In genomic region chr2:75645643-75646042, GRCh38 we compare ENCODE assay signal across 14 cellular contexts. TPM values are rescaled to one million over a fixed set of nuclear protein-coding genes. Genes with fewer than 3 reads are reported as not detected.
DNase-seq lines count a peak whose midpoint lies in the region; ATAC-seq, FAIRE-seq and TF ChIP-seq lines count a peak whose summit lies in the region.
"Had no signal": no experiment of that assay in that cellular context is flagged by ENCODE, and none has a peak within 500 bp of the region (broad histone marks: within the 10 kb centered on the region; RNA-seq: fewer than 3 reads in every experiment).

No MANE protein-coding gene starts in this region.

- peaks cover 38% of the 10 kb centered on the region for H3K79me2 ChIP-seq in PC-3 (ENCODE audit: low read length)
- peaks cover 18% of the 10 kb centered on the region for H3K79me2 ChIP-seq in endothelial cell of umbilical vein (ENCODE audit: control insufficient read depth, insufficient read depth, low read length)

- H3K4me1 ChIP-seq in ES-I3 (ENCODE audit: insufficient read depth, low read length): no peaks in the 10 kb centered on the region
- peaks cover 12% of the 10 kb centered on the region for H3K4me1 ChIP-seq in PC-3 (ENCODE audit: insufficient read depth, low read length)
- H3K4me1 ChIP-seq in endothelial cell of umbilical vein (ENCODE audit: control insufficient read depth, extremely low read depth, insufficient read depth, low read length): peaks cover 17% of the 10 kb centered on the region
- peaks cover 16 to 26% (median 20%) of the 10 kb centered on the region in 3 donors for H3K4me1 ChIP-seq in skeletal muscle tissue (ENCODE audit: control insufficient read depth in 3 of 3, insufficient read depth in 3 of 3, low read length in 3 of 3)
- peaks cover 0 to 22% (median 6%) of the 10 kb centered on the region in 4 donors for H3K4me1 ChIP-seq in tibial artery

- dilution Hi-C loops in endothelial cell of umbilical vein (cut with MboI; ENCODE audit: extremely low pct_ligation_motif_present, low sequenced_read_pairs): no loop called here

- BruUV-seq in PC-3 (replicated peaks; lab: Mats Ljungman, UMichigan) (no TSS peak), endothelial cell of umbilical vein (replicated peaks; lab: Mats Ljungman, UMichigan) (no TSS peak)

- 0 out of 2 replicates have a peak overlapping the region, but pooled peaks have one; percentile 99 for H2AFZ ChIP-seq in PC-3 (ENCODE audit: low read length)
- H2AFZ ChIP-seq in endothelial cell of umbilical vein (ENCODE audit: low read depth, low read length): peak overlapping the region; percentile 97

- no peak for FAIRE-seq in endothelial cell of umbilical vein (lab: Jason Lieb, UNC)
- FAIRE-seq: frontal cortex, G401.6 had no signal

- ATAC-seq in PC-3: no peak

- no peak for DNase-seq in PC-3
- DNase-seq in endothelial cell of umbilical vein (ENCODE audit: low read depth, low spot score): no peak
- DNase-seq in NCI-H510A (lab: John Stamatoyannopoulos, UW): no peak
- no peak for DNase-seq in stimulated activated naive CD4-positive, alpha-beta T cell (lab: John Stamatoyannopoulos, UW)
- DNase-seq in tibial artery: no peak
- DNase-seq: activated naive CD4-positive, alpha-beta T cell; lower lobe of right lung; NCI-H1694 treated with DMSO at 0.1 percent for 48 hours; Peyer's patch; stimulated activated naive CD8-positive, alpha-beta T cell treated with anti-CD3 and anti-CD28 coated beads, Interleukin-15, amount 100 ng/mL, for 72 hours had no signal

- intact Hi-C loops in PC-3 (cut with micrococcal nuclease): loop anchor here (1.0 kb wide), 1 partner anchor 66 kb away; no protein-coding TSS in a partner anchor
- intact Hi-C loops in endothelial cell of umbilical vein (cut with micrococcal nuclease): loop anchor here (1.0 kb wide), 1 partner anchor 65 kb away; the partner anchor contains the start of gene GCFC2
- intact Hi-C loops in tibial artery (cut with DNase I; ENCODE audit: low total_unique reads): loop anchor here (10.0 kb wide), 1 partner anchor 69 kb away; the partner anchor contains the start of gene GCFC2

- peak overlapping the region; percentile 86; the same call in 1 of the 2 replicates for H3K9ac ChIP-seq in ES-I3 (ENCODE audit: low read depth, low read length)
- no peak overlapping the region for H3K9ac ChIP-seq in PC-3 (ENCODE audit: low read length)
- no peak overlapping the region for H3K9ac ChIP-seq in endothelial cell of umbilical vein (replicated peaks; ENCODE audit: extremely low read depth, insufficient read depth, low read length)
- H3K9ac ChIP-seq in skeletal muscle tissue (ENCODE audit: low read depth in 1 of 3, low read length in 3 of 3): no peak overlapping the region

- no peaks in the 10 kb centered on the region for H3K9me2 ChIP-seq in PC-3 (replicated peaks; ENCODE audit: low read length)

- TF ChIP-seq CTCF in PC-3 (conservative IDR thresholded peaks at IDR 0.05; ENCODE audit: low read depth, low read length): no peak
- no peak for TF ChIP-seq CTCF in endothelial cell of umbilical vein (IDR thresholded peaks at IDR 0.05; ENCODE audit: extremely low read depth in 1 of 2, insufficient read depth in 1 of 2, low read depth in 1 of 2, low read length in 2 of 2)
- no peak for TF ChIP-seq CTCF in tibial artery (IDR thresholded peaks at IDR 0.05)

- no peak overlapping the region for H3K4me3 ChIP-seq in PC-3 (ENCODE audit: low read length)
- no peak overlapping the region for H3K4me3 ChIP-seq in endothelial cell of umbilical vein (replicated peaks in 1 of 3; ENCODE audit: insufficient read depth in 1 of 3, low read depth in 1 of 3, low read length in 3 of 3)
- peak overlapping the region in 2 of 3 donors; percentile 91 to 93 for H3K4me3 ChIP-seq in skeletal muscle tissue (ENCODE audit: low read length in 3 of 3)
- H3K4me3 ChIP-seq in tibial artery: no peak overlapping the region

- H3K9me3 ChIP-seq in ES-I3 (ENCODE audit: control insufficient read depth, insufficient read depth, low read length) (no peaks in the 10 kb centered on the region), PC-3 (ENCODE audit: low read length) (no peaks in the 10 kb centered on the region), endothelial cell of umbilical vein (replicated peaks; ENCODE audit: control insufficient read depth, insufficient read depth, low read length) (no peaks in the 10 kb centered on the region), skeletal muscle tissue (ENCODE audit: control insufficient read depth in 3 of 3, low read length in 3 of 3) (no peaks in the 10 kb centered on the region), tibial artery (no peaks in the 10 kb centered on the region)
- H3K9me3 ChIP-seq: lower lobe of right lung, Peyer's patch had no signal

- H3K36me3 ChIP-seq in ES-I3 (ENCODE audit: insufficient read depth, low read length) (no peaks in the 10 kb centered on the region), PC-3 (ENCODE audit: low read depth, low read length) (peaks cover 6% of the 10 kb centered on the region), endothelial cell of umbilical vein (ENCODE audit: control insufficient read depth in 2 of 2, extremely low read depth in 1 of 2, insufficient read depth in 2 of 2, low read length in 2 of 2) (peaks cover 2 to 8% of the 10 kb centered on the region in 2 experiments), skeletal muscle tissue (ENCODE audit: control insufficient read depth in 3 of 3, insufficient read depth in 3 of 3, low read length in 3 of 3) (peaks cover 3 to 14% (median 5%) of the 10 kb centered on the region in 3 donors), tibial artery (peaks cover 0 to 5% (median 3%) of the 10 kb centered on the region in 3 donors)

- H3K27me3 ChIP-seq in PC-3 (ENCODE audit: low read length): no peaks in the 10 kb centered on the region
- no peaks in the 10 kb centered on the region for H3K27me3 ChIP-seq in endothelial cell of umbilical vein (ENCODE audit: control insufficient read depth in 2 of 2, insufficient read depth in 2 of 2, low read length in 2 of 2)
- H3K27me3 ChIP-seq in skeletal muscle tissue (ENCODE audit: control insufficient read depth in 3 of 3, insufficient read depth in 3 of 3, low read length in 3 of 3): no peaks in the 10 kb centered on the region
- no peaks in the 10 kb centered on the region for H3K27me3 ChIP-seq in tibial artery
- H3K27me3 ChIP-seq: Peyer's patch had no signal

- no peaks in the 10 kb centered on the region for H3F3A ChIP-seq in PC-3 (ENCODE audit: low read length, unreplicated experiment)

- H4K20me1 ChIP-seq in PC-3 (ENCODE audit: low read length) (no peaks in the 10 kb centered on the region), endothelial cell of umbilical vein (replicated peaks; ENCODE audit: control insufficient read depth, extremely low read depth, insufficient read depth, low read length) (no peaks in the 10 kb centered on the region)

- H3K4me2 ChIP-seq in PC-3 (ENCODE audit: low read length) (peak overlapping the region; percentile 99; the same call in 1 of the 2 replicates), endothelial cell of umbilical vein (ENCODE audit: insufficient read depth, low read length) (no peak overlapping the region)

- CTCF ChIA-PET in PC-3 (lab: Charles Lee): no interaction called here
- CTCF ChIA-PET in endothelial cell of umbilical vein (lab: Charles Lee): interaction anchor here (1.3 kb wide), 1 partner anchor 8 kb away, joined by 4 read pairs; no protein-coding TSS in a partner anchor

- POLR2A ChIA-PET in PC-3 (lab: Charles Lee; ENCODE audit: unreplicated experiment): no interaction called here
- POLR2A ChIA-PET in endothelial cell of umbilical vein (lab: Charles Lee): no interaction called here

- peaks cover 4% of the 10 kb centered on the region for H3K9me1 ChIP-seq in endothelial cell of umbilical vein (replicated peaks; ENCODE audit: control insufficient read depth, extremely low read depth, insufficient read depth, low read length)

- TF ChIP-seq POLR2A in endothelial cell of umbilical vein (IDR thresholded peaks at IDR 0.05; ENCODE audit: low read depth, low read length): no peak

- H3K27ac ChIP-seq in PC-3 (ENCODE audit: low read length) (no peak overlapping the region), endothelial cell of umbilical vein (ENCODE audit: insufficient read depth, low read depth, low read length) (no peak overlapping the region), skeletal muscle tissue (ENCODE audit: low read depth, low read length) (no peak overlapping the region), tibial artery (no peak overlapping the region)

TF ChIP-seq in endothelial cell of umbilical vein, 7 proteins besides CTCF, POLR2A, EP300 and RAD21:
- no peak for TF ChIP-seq GATA2 (IDR thresholded peaks at IDR 0.05; ENCODE audit: insufficient read depth, insufficient read length, low read depth, low read length)

RNA-seq across cellular contexts. Expression of gene MRPL19, which starts 0.9 kb away (rescaled TPM):
- total RNA-seq in PC-3 (2014; rRNA removed) (81.1 and 85.9 TPM in 2 replicates), endothelial cell of umbilical vein (50.4 and 52.3 TPM in 2 replicates), skeletal muscle tissue (24.0 TPM)
- 10.1 and 13.0 TPM in 2 replicates for polyA plus RNA-seq in endothelial cell of umbilical vein
- polyA plus RNA-seq in endothelial cell of umbilical vein (2011; cell fraction: cytosol; rRNA removed): 22.7 and 29.0 TPM in 2 replicates
- polyA plus RNA-seq in endothelial cell of umbilical vein (2011; cell fraction: nucleus; rRNA removed): 14.5 and 19.0 TPM in 2 replicates
- 41.1 and 55.6 TPM in 2 replicates for polyA plus RNA-seq in endothelial cell of umbilical vein (2012)
- polyA minus RNA-seq in endothelial cell of umbilical vein: 15.4 and 21.5 TPM in 2 replicates
- 26.0 TPM for polyA minus RNA-seq in endothelial cell of umbilical vein (2011; cell fraction: cytosol; rRNA and poly(A)+ RNA removed)
- polyA minus RNA-seq in endothelial cell of umbilical vein (2011; cell fraction: nucleus; rRNA and poly(A)+ RNA removed): 40.4 and 42.0 TPM in 2 replicates

Comparison
In these comparisons a context has a peak if more than half of its experiments do, and no peak if none do; other contexts are left out.
1. H3K4me3 ChIP-seq: peak in skeletal muscle tissue (2 of 3); none in PC-3 (single experiment), endothelial cell of umbilical vein (0 of 3) and tibial artery (0 of 2).